10 cellular contexts compared by ENCODE assay signal in the genomic region with DNA sequence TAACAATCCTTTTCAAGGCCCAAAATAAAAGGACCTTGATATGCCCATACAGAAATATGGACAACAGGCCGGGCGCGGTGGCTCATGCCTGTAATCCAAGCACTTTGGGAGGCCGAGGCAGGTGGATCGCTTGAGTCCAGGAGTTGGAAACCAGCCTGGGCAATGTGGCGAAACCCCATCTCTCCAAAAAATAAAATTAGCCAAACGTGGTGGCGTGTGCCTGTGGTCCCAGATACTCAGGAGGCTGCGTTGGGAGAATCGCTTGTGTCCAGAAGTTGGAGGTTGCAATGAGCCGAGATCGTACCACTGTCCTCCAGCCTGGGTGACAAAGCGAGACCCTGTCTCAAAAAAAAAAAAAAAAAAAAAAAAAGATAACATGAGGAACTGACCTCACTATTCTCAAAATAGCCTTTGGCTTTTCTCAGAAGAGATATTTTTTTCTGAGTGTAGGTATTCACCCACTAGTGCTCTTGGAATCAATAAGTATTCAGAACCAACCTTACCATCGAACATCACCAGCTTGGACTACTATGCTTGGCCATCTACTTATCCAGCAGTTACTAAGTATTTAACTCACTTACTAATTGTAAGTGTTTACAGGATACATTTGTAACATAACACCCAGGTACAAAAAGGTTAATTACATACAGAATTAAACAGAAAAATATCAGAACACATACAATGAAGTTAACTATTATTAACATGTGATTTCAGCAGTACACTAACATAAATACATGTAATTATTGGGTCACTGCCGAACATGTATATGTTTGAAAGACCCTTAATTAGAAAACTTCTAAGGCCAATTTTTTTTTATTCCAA.
A peak's percentile ranks its signal among the peaks of the same experiment; 100 is the strongest.
DNase-seq lines count a peak whose midpoint lies in the region; ATAC-seq and TF ChIP-seq lines count a peak whose summit lies in the region.
"Had no signal": no experiment of that assay in that cellular context is flagged by ENCODE, and none has a peak within 500 bp of the region (broad histone marks: within the 10 kb centered on the region; RNA-seq: fewer than 3 reads in every experiment).

No MANE protein-coding gene starts in this region.

- no peaks in the 10 kb centered on the region for H4K20me1 ChIP-seq in OCI-LY3 (ENCODE audit: insufficient read depth, low read length)

- H3K9ac ChIP-seq in ES-I3 (ENCODE audit: low read depth, low read length) = peak overlapping the region; percentile 75; the same call in 1 of the 2 replicates
- H3K9ac ChIP-seq in OCI-LY3 (ENCODE audit: low read length) = peak overlapping the region; percentile 81
- peak overlapping the region in 1 of 2 donors; percentile 70 for H3K9ac ChIP-seq in colonic mucosa (ENCODE audit: low read depth in 2 of 2, low read length in 2 of 2)

- ATAC-seq in GM18909 (IDR thresholded peaks at IDR 0.05; ENCODE audit: poor library complexity, unreplicated experiment) = no peak

- H3K9me3 ChIP-seq in A673 (ENCODE audit: low read depth, low read length, poor library complexity, severe bottlenecking) (no peaks in the 10 kb centered on the region), ES-I3 (ENCODE audit: control insufficient read depth, insufficient read depth, low read length) (no peaks in the 10 kb centered on the region), OCI-LY3 (ENCODE audit: insufficient read depth, low read length) (peaks cover 3% of the 10 kb centered on the region; the same call in 1 of the 2 replicates), colonic mucosa (no peaks in the 10 kb centered on the region), prostate gland (no peaks in the 10 kb centered on the region)

- no peak for TF ChIP-seq CTCF in A673 (conservative IDR thresholded peaks at IDR 0.05; ENCODE audit: low read depth, low read length)
- TF ChIP-seq CTCF in OCI-LY3 (IDR thresholded peaks at IDR 0.05; ENCODE audit: low read depth, low read length) = no peak
- no peak for TF ChIP-seq CTCF in colonic mucosa (IDR thresholded peaks at IDR 0.05)
- no peak for TF ChIP-seq CTCF in prostate gland (IDR thresholded peaks at IDR 0.05)

- peak overlapping the region; percentile 68 for H3K4me2 ChIP-seq in OCI-LY3 (ENCODE audit: low read length)

- H3K27ac ChIP-seq in A673 (ENCODE audit: low read depth, low read length, poor library complexity, severe bottlenecking) (peak overlapping the region; percentile 79), OCI-LY3 (ENCODE audit: low read length) (peak overlapping the region; percentile 99), colonic mucosa (peak overlapping the region; percentile 65), prostate gland (no peak overlapping the region)

- CTCF ChIA-PET in A673 (lab: Charles Lee) = no interaction called here

- 87% methylated on average over 15 of the region's 15 CpGs for WGBS in prostate gland

- H3K79me2 ChIP-seq in OCI-LY3 (ENCODE audit: low read length) = no peaks in the 10 kb centered on the region; the same call in 1 of the 2 replicates

- H3K27me3 ChIP-seq in A673 (replicated peaks; ENCODE audit: insufficient read depth, low read depth, low read length, poor library complexity) (no peaks in the 10 kb centered on the region), OCI-LY3 (ENCODE audit: low read depth, low read length) (no peaks in the 10 kb centered on the region), colonic mucosa (no peaks in the 10 kb centered on the region), prostate gland (replicated peaks; ENCODE audit: insufficient read depth) (no peaks in the 10 kb centered on the region)

- H3K4me3 ChIP-seq in A673 (ENCODE audit: low read depth, low read length, poor library complexity, severe bottlenecking) (peak overlapping the region; percentile 44), OCI-LY3 (ENCODE audit: low read length) (peak overlapping the region; percentile 69), colonic mucosa (no peak overlapping the region), prostate gland (no peak overlapping the region)

- POLR2A ChIA-PET in A673 (lab: Charles Lee; ENCODE audit: low non-redundant PET) = no interaction called here

- DNase-seq in A673 (ENCODE audit: low spot score) (no peak), colonic mucosa (no peak), prostate gland (ENCODE audit: low spot score) (no peak), medulla oblongata (ENCODE audit: extremely low spot score) (no peak)
- DNase-seq in activated effector memory CD4-positive, alpha-beta T cell treated with Interleukin-2 at 50 U/mL for 16 hours = no peak
- DNase-seq: DMS153; stimulated activated naive CD4-positive, alpha-beta T cell had no signal

- H2AFZ ChIP-seq in OCI-LY3 (ENCODE audit: low read depth, low read length) = no peak overlapping the region

- no peak for TF ChIP-seq POLR2A in prostate gland (IDR thresholded peaks at IDR 0.05)

- no TSS peak for BruUV-seq in A673 (replicated peaks; lab: Mats Ljungman, UMichigan)

- intact Hi-C loops in A673 (cut with micrococcal nuclease; ENCODE audit: unreplicated experiment) = loop anchor here (5.0 to 10.0 kb wide), 2 partner anchors 79 to 1768 kb away; a partner anchor contains a TSS
- intact Hi-C loops in colonic mucosa (cut with DNase I) = no loop called here
- intact Hi-C loops in prostate gland (cut with DNase I) = no loop called here

- peaks cover 22% of the 10 kb centered on the region for H3K4me1 ChIP-seq in A673 (ENCODE audit: insufficient read depth, low read length, poor library complexity, severe bottlenecking)
- H3K4me1 ChIP-seq in ES-I3 (ENCODE audit: insufficient read depth, low read length) = no peaks in the 10 kb centered on the region
- peaks cover 48% of the 10 kb centered on the region for H3K4me1 ChIP-seq in OCI-LY3 (ENCODE audit: low read length)
- H3K4me1 ChIP-seq in colonic mucosa = peaks cover 3% of the 10 kb centered on the region
- no peaks in the 10 kb centered on the region for H3K4me1 ChIP-seq in prostate gland (replicated peaks)

- H3K36me3 ChIP-seq in A673 (ENCODE audit: insufficient read depth, low read length, poor library complexity, severe bottlenecking) = no peaks in the 10 kb centered on the region
- H3K36me3 ChIP-seq in ES-I3 (ENCODE audit: insufficient read depth, low read length) = no peaks in the 10 kb centered on the region
- H3K36me3 ChIP-seq in OCI-LY3 (replicated peaks; ENCODE audit: low read depth, low read length) = no peaks in the 10 kb centered on the region
- H3K36me3 ChIP-seq in colonic mucosa = no peaks in the 10 kb centered on the region
- no peaks in the 10 kb centered on the region for H3K36me3 ChIP-seq in prostate gland

Comparison
In these comparisons a context has a peak if more than half of its experiments do, and no peak if none do; other contexts are left out.
1. H3K27ac ChIP-seq: peak in A673 (single experiment), OCI-LY3 (single experiment) and colonic mucosa (single experiment); none in prostate gland (0 of 2).
2. H3K4me3 ChIP-seq: peak in A673 (single experiment) and OCI-LY3 (single experiment); none in colonic mucosa (single experiment) and prostate gland (0 of 2).